8 cellular contexts compared by ENCODE assay signal in genomic region chr11:66258473-66258893, GRCh38. TPM values are rescaled to one million over a fixed set of nuclear protein-coding genes. Genes with fewer than 3 reads are reported as not detected.
DNase-seq lines count a peak whose midpoint lies in the region; ATAC-seq and TF ChIP-seq lines count a peak whose summit lies in the region.

No MANE protein-coding gene starts in this region.

- H4K20me1 ChIP-seq in DND-41 (ENCODE audit: insufficient read depth, low read length) (peaks cover 32% of the 10 kb centered on the region), OCI-LY7 (ENCODE audit: insufficient read depth, low read length) (no peaks in the 10 kb centered on the region; the same call in 1 of the 2 replicates), osteoblast (ENCODE audit: insufficient read depth, low read length) (peaks cover 18% of the 10 kb centered on the region)

- TF ChIP-seq CTCF in DND-41 (IDR thresholded peaks at IDR 0.05; ENCODE audit: borderline replicate concordance, extremely low read depth, low read length, poor library complexity, severe bottlenecking), result no peak
- peak; percentile 47; the same call in 1 of the 2 replicates for TF ChIP-seq CTCF in OCI-LY7 (conservative IDR thresholded peaks at IDR 0.05; ENCODE audit: low read length)
- TF ChIP-seq CTCF in epithelial cell of proximal tubule (conservative IDR thresholded peaks at IDR 0.05; ENCODE audit: low read depth, low read length), result peak; percentile 3
- TF ChIP-seq CTCF in osteoblast (IDR thresholded peaks at IDR 0.05; ENCODE audit: extremely low read depth, low read depth, low read length), result no peak

- H3K4me2 ChIP-seq in DND-41 (ENCODE audit: insufficient read depth, low read length) (peak overlapping the region; percentile 85), OCI-LY7 (ENCODE audit: low read length) (peak overlapping the region; percentile 86), osteoblast (ENCODE audit: insufficient read depth, low read length) (peak overlapping the region; percentile 98)

- H3K79me2 ChIP-seq in DND-41 (ENCODE audit: insufficient read depth, low read length) (peaks cover 24% of the 10 kb centered on the region), OCI-LY7 (ENCODE audit: insufficient read depth, low read depth, low read length) (peaks cover 18% of the 10 kb centered on the region; the same call in 1 of the 2 replicates), osteoblast (ENCODE audit: insufficient read depth, low read length) (peaks cover 19% of the 10 kb centered on the region)

- POLR2A ChIA-PET in OCI-LY7 (lab: Charles Lee), result no interaction called here

- no TSS peak for BruUV-seq in OCI-LY7 (replicated peaks; lab: Mats Ljungman, UMichigan)

- intact Hi-C loops in OCI-LY7 (cut with micrococcal nuclease; ENCODE audit: unreplicated experiment), result loop anchor here (1.0 kb wide), 1 partner anchor 36 kb away; no protein-coding TSS in a partner anchor

- H2AFZ ChIP-seq in DND-41 (ENCODE audit: low read depth, low read length) (no peak overlapping the region), OCI-LY7 (ENCODE audit: low read length) (no peak overlapping the region; the same call in 1 of the 2 replicates), osteoblast (ENCODE audit: low read length) (no peak overlapping the region)

- H3K9me2 ChIP-seq in OCI-LY7 (ENCODE audit: insufficient read depth, low read length), result no peaks in the 10 kb centered on the region

- ATAC-seq in DND-41 (ENCODE audit: insufficient read depth, low read depth) (peak; percentile 0; the same call in 1 of the 3 replicates), GM21367 (IDR thresholded peaks at IDR 0.05; ENCODE audit: unreplicated experiment) (no peak), GM18517 (IDR thresholded peaks at IDR 0.05; ENCODE audit: unreplicated experiment) (no peak)

- CTCF ChIA-PET in OCI-LY7 (lab: Charles Lee; ENCODE audit: unreplicated experiment), result no interaction called here

- peak overlapping the region; percentile 91 for H3K9ac ChIP-seq in DND-41 (ENCODE audit: low read depth, low read length)

- DNase-seq in DND-41, result no peak
- no peak for DNase-seq in OCI-LY7 (ENCODE audit: low spot score)
- DNase-seq in epithelial cell of proximal tubule (ENCODE audit: low read depth), result no peak
- no peak for DNase-seq in osteoblast (ENCODE audit: insufficient read length, low spot score, missing footprints)
- DNase-seq in NCI-H748 treated with DMSO at 0.1 percent for 48 hours (lab: John Stamatoyannopoulos, UW), result no peak
- DNase-seq in GM19238 (ENCODE audit: insufficient read length, low spot score), result no peak

- no peaks in the 10 kb centered on the region for H3K27me3 ChIP-seq in DND-41 (ENCODE audit: insufficient read depth, low read length, poor library complexity)
- H3K27me3 ChIP-seq in osteoblast (ENCODE audit: insufficient read depth, low read length), result no peaks in the 10 kb centered on the region

- no peaks in the 10 kb centered on the region for H3K9me3 ChIP-seq in DND-41 (ENCODE audit: insufficient read depth, low read length, severe bottlenecking)
- H3K9me3 ChIP-seq in OCI-LY7 (ENCODE audit: low read length), result no peaks in the 10 kb centered on the region
- H3K9me3 ChIP-seq in osteoblast (ENCODE audit: low read depth, low read length), result no peaks in the 10 kb centered on the region

- H3K4me1 ChIP-seq in DND-41 (ENCODE audit: insufficient read depth, low read length) (peaks cover 30% of the 10 kb centered on the region), OCI-LY7 (ENCODE audit: insufficient read depth, low read length, poor library complexity, severe bottlenecking) (peaks cover 17% of the 10 kb centered on the region), osteoblast (ENCODE audit: insufficient read depth, low read length) (peaks cover 14% of the 10 kb centered on the region)

- H3K27ac ChIP-seq in DND-41 (ENCODE audit: low read length) (peak overlapping the region; percentile 81), OCI-LY7 (ENCODE audit: low read depth, low read length, poor library complexity, severe bottlenecking) (peak overlapping the region; percentile 93), osteoblast (ENCODE audit: low read depth, low read length) (peak overlapping the region; percentile 76)

- peaks cover 49% of the 10 kb centered on the region for H3K36me3 ChIP-seq in DND-41 (ENCODE audit: insufficient read depth, low read length)
- H3K36me3 ChIP-seq in OCI-LY7 (ENCODE audit: insufficient read depth, low read length), result peaks cover 45% of the 10 kb centered on the region
- H3K36me3 ChIP-seq in osteoblast (ENCODE audit: insufficient read depth, low read length), result peaks cover 24% of the 10 kb centered on the region

- H3K4me3 ChIP-seq in DND-41 (ENCODE audit: low read depth in 1 of 2, low read length in 2 of 2) (peak overlapping the region; percentile 87 to 94; a peak in 3 of 4 replicates), OCI-LY7 (ENCODE audit: low read depth, low read length, poor library complexity, severe bottlenecking) (peak overlapping the region; percentile 100), epithelial cell of proximal tubule (ENCODE audit: low read depth, low read length) (peak overlapping the region; percentile 98), osteoblast (ENCODE audit: insufficient read depth, low read length) (peak overlapping the region; percentile 96)

RNA-seq across cellular contexts. Expression of gene KLC2, which starts 1.0 kb away (rescaled TPM):
- 19.8 and 22.1 TPM in 2 replicates for total RNA-seq in OCI-LY7 (2014; rRNA removed; shearing (Covaris generic))
- 43.6 and 55.2 TPM in 2 replicates for total RNA-seq in OCI-LY7 (2022)
- 21.7 and 32.0 TPM in 2 replicates for total RNA-seq in epithelial cell of proximal tubule
- total RNA-seq in osteoblast, result 21.7 and 33.9 TPM in 2 replicates

RNA-seq across cellular contexts. Expression of gene RAB1B, which starts 10.0 kb away (rescaled TPM):
- total RNA-seq in OCI-LY7 (2014; rRNA removed; shearing (Covaris generic)), result 69.2 and 77.7 TPM in 2 replicates
- total RNA-seq in OCI-LY7 (2022), result 81.8 and 88.1 TPM in 2 replicates
- total RNA-seq in epithelial cell of proximal tubule, result 152 and 162 TPM in 2 replicates
- 75.3 and 75.4 TPM in 2 replicates for total RNA-seq in osteoblast

RNA-seq across cellular contexts. Expression of gene CNIH2, which starts 19.5 kb away (rescaled TPM):
- total RNA-seq in OCI-LY7 (2014; rRNA removed; shearing (Covaris generic)), result 0.23 and 0.60 TPM in 2 replicates
- 2.7 and 3.5 TPM in 2 replicates for total RNA-seq in OCI-LY7 (2022)
- 0.43 and 0.58 TPM in 2 replicates for total RNA-seq in epithelial cell of proximal tubule
- total RNA-seq in osteoblast, result under 0.01 TPM in 1 of 2 replicates, not detected in the other

RNA-seq across cellular contexts. Expression of gene YIF1A, which starts 30.5 kb away (rescaled TPM):
- 63.9 and 73.4 TPM in 2 replicates for total RNA-seq in OCI-LY7 (2014; rRNA removed; shearing (Covaris generic))
- 44.9 and 57.2 TPM in 2 replicates for total RNA-seq in OCI-LY7 (2022)
- 106 and 152 TPM in 2 replicates for total RNA-seq in epithelial cell of proximal tubule
- total RNA-seq in osteoblast, result 165 and 182 TPM in 2 replicates

RNA-seq across cellular contexts. Expression of gene TMEM151A, which starts 33.2 kb away (rescaled TPM):
- total RNA-seq in OCI-LY7 (2014; rRNA removed; shearing (Covaris generic)), result not detected in 2 replicates
- not detected in 2 replicates for total RNA-seq in OCI-LY7 (2022)
- 0.58 TPM in 1 of 2 replicates, not detected in the other for total RNA-seq in epithelial cell of proximal tubule
- 0.29 and 0.36 TPM in 2 replicates for total RNA-seq in osteoblast

Comparison
In these comparisons a context has a peak if more than half of its experiments do, and no peak if none do; other contexts are left out.
1. CTCF ChIP-seq: peak in OCI-LY7 (single experiment) and epithelial cell of proximal tubule (single experiment); none in DND-41 (single experiment) and osteoblast (single experiment).
2. Peak in every context shown above with its lines, with median percentiles within 50 percentile points of each other: H3K27ac ChIP-seq, H3K4me2 ChIP-seq and H3K4me3 ChIP-seq.